9 cellular contexts compared by ENCODE assay signal in genomic region chr9:33676746-33677505, GRCh38.
DNase-seq lines count a peak whose midpoint lies in the region; ATAC-seq and TF ChIP-seq lines count a peak whose summit lies in the region.
"Had no signal": no experiment of that assay in that cellular context is flagged by ENCODE, and none has a peak within 500 bp of the region (broad histone marks: within the 10 kb centered on the region; RNA-seq: fewer than 3 reads in every experiment).

No MANE protein-coding gene starts in this region.

- peak overlapping the region; percentile 80 for H3K4me2 ChIP-seq in neural cell (ENCODE audit: low read length)

- H3K79me2 ChIP-seq in neural cell (replicated peaks; ENCODE audit: insufficient read depth, low read length): peaks cover 19% of the 10 kb centered on the region

- H3K9ac ChIP-seq in neural cell (ENCODE audit: low read length): peak overlapping the region; percentile 84

- peak overlapping the region; percentile 67 for H3K4me3 ChIP-seq in neural cell (ENCODE audit: low read length)

- peaks cover 73% of the 10 kb centered on the region for H3K27me3 Mint-ChIP-seq in activated T-helper 2 cell treated with anti-CD3 and anti-CD28 coated beads, Interferon-gamma antibody, Interleukin-2, Interleukin-4, amounts not matched to agents 10 μg/mL and 5 μg/mL and 100 μg/mL, durations not matched to agents 14 hours and 24 hours and 36 hours (ENCODE audit: low read depth)
- H3K27me3 Mint-ChIP-seq in type B pancreatic cell: peaks cover 31% of the 10 kb centered on the region

- peak overlapping the region; percentile 56 for H2AFZ ChIP-seq in neural cell (ENCODE audit: low read depth, low read length)

- peaks cover 12% of the 10 kb centered on the region for H3K4me1 ChIP-seq in foreskin keratinocyte

- no peaks in the 10 kb centered on the region for H3K9me3 ChIP-seq in neural cell (ENCODE audit: low read length)

- no peaks in the 10 kb centered on the region for H3K9me2 ChIP-seq in neural cell (ENCODE audit: insufficient read depth, low read length)

- TF ChIP-seq RAD21 in neural cell (conservative IDR thresholded peaks at IDR 0.05): peak; percentile 12

- ATAC-seq in foreskin keratinocyte (peak; percentile 62), HG03442 (IDR thresholded peaks at IDR 0.05; ENCODE audit: unreplicated experiment) (no peak)

- no peak overlapping the region for H3K27ac Mint-ChIP-seq in activated T-helper 2 cell treated with anti-CD3 and anti-CD28 coated beads, Interferon-gamma antibody, Interleukin-2, Interleukin-4, amounts not matched to agents 10 μg/mL and 5 μg/mL and 100 μg/mL, durations not matched to agents 14 hours and 24 hours and 36 hours
- peak overlapping the region; percentile 80 for H3K27ac Mint-ChIP-seq in type B pancreatic cell

- H3K4me3 Mint-ChIP-seq in activated T-helper 2 cell treated with anti-CD3 and anti-CD28 coated beads, Interferon-gamma antibody, Interleukin-2, Interleukin-4, amounts not matched to agents 10 μg/mL and 5 μg/mL and 100 μg/mL, durations not matched to agents 14 hours and 24 hours and 36 hours (ENCODE audit: low read depth): peak overlapping the region; percentile 90
- peak overlapping the region; percentile 96 for H3K4me3 Mint-ChIP-seq in type B pancreatic cell

- peak; percentile 5 to 50 for DNase-seq in NCI-H187 (lab: John Stamatoyannopoulos, UW)
- DNase-seq in NCI-H187 treated with DMSO at 0.1 percent for 48 hours (lab: John Stamatoyannopoulos, UW): no peak
- DNase-seq in NCI-H524 (lab: John Stamatoyannopoulos, UW): peak; percentile 43 to 79
- peak; percentile 11 for DNase-seq in activated T-helper 2 cell treated with anti-CD3 and anti-CD28 coated beads, Interferon-gamma antibody, Interleukin-2, Interleukin-4, amounts not matched to agents 10 μg/mL and 5 μg/mL and 100 μg/mL, durations not matched to agents 14 hours and 24 hours and 36 hours (ENCODE audit: low spot score)
- peak in 1 of 2 donors; percentile 8 for DNase-seq in foreskin keratinocyte
- peak; percentile 77 for DNase-seq in type B pancreatic cell (ENCODE audit: extremely low spot score, unreplicated experiment)

- no peak for TF ChIP-seq CTCF in foreskin keratinocyte (conservative IDR thresholded peaks at IDR 0.05)
- peak; percentile 9 for TF ChIP-seq CTCF in neural cell (IDR thresholded peaks at IDR 0.05; ENCODE audit: poor library complexity, severe bottlenecking)
- TF ChIP-seq CTCF in type B pancreatic cell (conservative IDR thresholded peaks at IDR 0.05): no peak

- TF ChIP-seq EP300 in neural cell (conservative IDR thresholded peaks at IDR 0.05; ENCODE audit: poor library complexity, severe bottlenecking): peak; percentile 18

- H3K36me3 ChIP-seq in neural cell (ENCODE audit: insufficient read depth, low read length): no peaks in the 10 kb centered on the region

- no peaks in the 10 kb centered on the region for H3F3A ChIP-seq in neural cell (ENCODE audit: insufficient read depth, low read length, poor library complexity, severe bottlenecking)

- no peaks in the 10 kb centered on the region for H4K20me1 ChIP-seq in neural cell (ENCODE audit: insufficient read depth)

- H3K4me1 Mint-ChIP-seq in activated T-helper 2 cell treated with anti-CD3 and anti-CD28 coated beads, Interferon-gamma antibody, Interleukin-2, Interleukin-4, amounts not matched to agents 10 μg/mL and 5 μg/mL and 100 μg/mL, durations not matched to agents 14 hours and 24 hours and 36 hours (ENCODE audit: low read depth): peaks cover 18% of the 10 kb centered on the region
- H3K4me1 Mint-ChIP-seq in type B pancreatic cell (ENCODE audit: unreplicated experiment): peaks cover 4% of the 10 kb centered on the region

- H3K9me3 Mint-ChIP-seq in activated T-helper 2 cell treated with anti-CD3 and anti-CD28 coated beads, Interferon-gamma antibody, Interleukin-2, Interleukin-4, amounts not matched to agents 10 μg/mL and 5 μg/mL and 100 μg/mL, durations not matched to agents 14 hours and 24 hours and 36 hours: no peaks in the 10 kb centered on the region
- no peaks in the 10 kb centered on the region for H3K9me3 Mint-ChIP-seq in type B pancreatic cell

- peaks cover 6% of the 10 kb centered on the region for H3K36me3 Mint-ChIP-seq in activated T-helper 2 cell treated with anti-CD3 and anti-CD28 coated beads, Interferon-gamma antibody, Interleukin-2, Interleukin-4, amounts not matched to agents 10 μg/mL and 5 μg/mL and 100 μg/mL, durations not matched to agents 14 hours and 24 hours and 36 hours (ENCODE audit: low read depth)
- H3K36me3 Mint-ChIP-seq in type B pancreatic cell: no peaks in the 10 kb centered on the region

- intact Hi-C loops in activated T-helper 2 cell treated with anti-CD3 and anti-CD28 coated beads, Interferon-gamma antibody, Interleukin-2, Interleukin-4, amounts not matched to agents 10 μg/mL and 5 μg/mL and 100 μg/mL, durations not matched to agents 14 hours and 24 hours and 36 hours (cut with micrococcal nuclease): loop anchor here (1.0 to 10.0 kb wide), 2 partner anchors 11 to 48 kb away; no protein-coding TSS in a partner anchor

- H3K27ac ChIP-seq in foreskin keratinocyte (no peak overlapping the region), neural cell (ENCODE audit: low read length) (peak overlapping the region; percentile 93)
- H3K27ac ChIP-seq: epithelial cell of prostate had no signal

- H3K27me3 ChIP-seq in foreskin keratinocyte (peaks cover 41% of the 10 kb centered on the region), neural cell (ENCODE audit: insufficient read depth, low read depth, low read length) (no peaks in the 10 kb centered on the region)

TF ChIP-seq in neural cell, 6 proteins besides CTCF, POLR2A, EP300 and RAD21:
- TF ChIP-seq MXI1 (conservative IDR thresholded peaks at IDR 0.05; ENCODE audit: poor library complexity, severe bottlenecking): peak; percentile 49
- TF ChIP-seq POLR2AphosphoS5 (IDR thresholded peaks at IDR 0.05): peak; percentile 32
- no peak for TF ChIP-seq EZH2 (IDR thresholded peaks at IDR 0.05; ENCODE audit: borderline replicate concordance, insufficient read depth, low read length, poor library complexity, severe bottlenecking)
- no peak for TF ChIP-seq REST (IDR thresholded peaks at IDR 0.05; ENCODE audit: borderline replicate concordance)
- peak; percentile 2 for TF ChIP-seq TAF1 (IDR thresholded peaks at IDR 0.05; ENCODE audit: low read depth)
- peak; percentile 37 for TF ChIP-seq SMC3 (conservative IDR thresholded peaks at IDR 0.05; ENCODE audit: poor library complexity)
TF ChIP-seq in neural cell: peak in this region for 4.
